In genomic region chr17:21190078-21190477, GRCh38 we compare ENCODE assay signal across 26 cellular contexts.
"Had no signal": no experiment of that assay in that cellular context is flagged by ENCODE, and none has a peak within 500 bp of the region (broad histone marks: within the 10 kb centered on the region; RNA-seq: fewer than 3 reads in every experiment).

No MANE protein-coding gene starts in this region.

- H3K27ac ChIP-seq: breast epithelium, Peyer's patch, RWPE1, SJSA1 had no signal

- H3K27ac Mint-ChIP-seq: activated CD8-positive, alpha-beta T cell treated with anti-CD3 and anti-CD28 coated beads for 36 hours; activated naive CD4-positive, alpha-beta T cell treated with anti-CD3 and anti-CD28 coated beads, Interleukin-2, amount 50 U/mL, for 24 hours had no signal

- H3K4me3 Mint-ChIP-seq: activated CD8-positive, alpha-beta T cell treated with anti-CD3 and anti-CD28 coated beads for 36 hours; activated naive CD4-positive, alpha-beta T cell treated with anti-CD3 and anti-CD28 coated beads, Interleukin-2, amount 50 U/mL, for 24 hours; IgD-negative memory B cell had no signal

- H3K9me3 Mint-ChIP-seq: activated CD8-positive, alpha-beta T cell treated with anti-CD3 and anti-CD28 coated beads for 36 hours; activated naive CD4-positive, alpha-beta T cell treated with anti-CD3 and anti-CD28 coated beads, Interleukin-2, amount 50 U/mL, for 24 hours; IgD-negative memory B cell had no signal

- H3K4me3 ChIP-seq: breast epithelium, Peyer's patch, SJSA1 had no signal

- H3K9me3 ChIP-seq: breast epithelium, Peyer's patch, SJSA1 had no signal

- H3K36me3 ChIP-seq: breast epithelium had no signal

- ATAC-seq: activated CD4-positive, CD25-positive, alpha-beta regulatory T cell treated with anti-CD3 and anti-CD28 coated beads, Interleukin-2, amount 50 U/mL, for 24 hours; activated CD8-positive, alpha-beta T cell treated with anti-CD3 and anti-CD28 coated beads for 36 hours; SK-N-SH treated with all-trans-retinoic acid at 6 μM for 48 hours had no signal

- H3K27me3 Mint-ChIP-seq: activated CD8-positive, alpha-beta T cell treated with anti-CD3 and anti-CD28 coated beads for 36 hours; activated naive CD4-positive, alpha-beta T cell treated with anti-CD3 and anti-CD28 coated beads, Interleukin-2, amount 50 U/mL, for 24 hours; IgD-negative memory B cell had no signal

- DNase-seq: activated CD4-positive, alpha-beta T cell treated with anti-CD3 and anti-CD28 coated beads for 4 hours; activated CD8-positive, alpha-beta memory T cell treated with anti-CD3 and anti-CD28 coated beads, Interleukin-2, amount 50 U/mL, for 4 hours; activated CD8-positive, alpha-beta T cell treated with anti-CD3 and anti-CD28 coated beads for 36 hours; activated effector memory CD4-positive, alpha-beta T cell treated with Interleukin-2 at 50 U/mL for 16 hours; activated naive CD4-positive, alpha-beta T cell; aorta; central memory CD4-positive, alpha-beta T cell; KG1; NCI-H1092; NCI-H1417; NCI-H1930; NCI-H446; NCI-H526; NCI-H774; NK-92 treated with Interleukin-12 subunit alpha and Interleukin-12 subunit beta, amount 100 ng/mL, for 24 hours; OCI-M1; Peyer's patch; Right ventricle myocardium superior; SW 1271 had no signal

- H3K4me1 ChIP-seq: breast epithelium, Peyer's patch, SJSA1 had no signal

- H3K27me3 ChIP-seq: breast epithelium, Peyer's patch, SJSA1 had no signal
